In the genomic region with DNA sequence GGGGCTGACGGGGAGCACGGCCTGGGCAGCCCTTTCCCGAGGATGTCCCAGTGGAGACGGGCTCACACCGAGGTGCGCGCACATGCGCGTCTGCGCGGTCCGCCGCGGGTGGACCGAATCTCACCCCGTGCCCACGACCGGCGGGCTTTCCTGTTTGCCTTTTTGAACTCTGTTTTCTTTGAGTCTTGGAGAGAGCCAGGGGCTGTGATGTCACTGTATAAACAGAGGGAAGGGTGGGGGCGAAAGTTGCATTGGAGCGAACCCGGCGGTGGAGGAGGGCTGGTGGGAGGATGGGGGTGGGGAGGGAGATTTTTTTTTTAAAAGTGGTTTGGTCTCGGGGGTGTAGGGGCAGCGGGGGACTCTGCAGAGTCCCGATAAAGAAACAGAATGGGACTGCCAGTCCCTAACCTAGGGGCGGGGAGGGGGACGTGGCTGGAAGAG, we compare ENCODE assay signal across 8 cellular contexts.
DNase-seq lines count a peak whose midpoint lies in the region; ATAC-seq and TF ChIP-seq lines count a peak whose summit lies in the region.

No MANE protein-coding gene starts in this region.

- H3K4me1 Mint-ChIP-seq in natural killer cell, result peaks cover 11 to 20% of the 10 kb centered on the region in 2 donors
- peaks cover 2% of the 10 kb centered on the region for H3K4me1 Mint-ChIP-seq in T-helper 2 cell treated with Interferon-gamma antibody and Interleukin-4, amounts not matched to agents 5 μg/mL and 100 μg/mL, for 36 hours (ENCODE audit: low read depth)
- peaks cover 5% of the 10 kb centered on the region for H3K4me1 Mint-ChIP-seq in activated CD8-positive, alpha-beta T cell treated with anti-CD3 and anti-CD28 coated beads, Interleukin-2, amount 10 ng/mL, durations not matched to agents 7 days and 5 days (ENCODE audit: low read depth)

- no peaks in the 10 kb centered on the region for H3K9me3 Mint-ChIP-seq in natural killer cell
- H3K9me3 Mint-ChIP-seq in T-helper 2 cell treated with Interferon-gamma antibody and Interleukin-4, amounts not matched to agents 5 μg/mL and 100 μg/mL, for 36 hours, result no peaks in the 10 kb centered on the region
- no peaks in the 10 kb centered on the region for H3K9me3 Mint-ChIP-seq in activated CD8-positive, alpha-beta T cell treated with anti-CD3 and anti-CD28 coated beads, Interleukin-2, amount 10 ng/mL, durations not matched to agents 7 days and 5 days (ENCODE audit: insufficient read depth)

- intact Hi-C loops in natural killer cell (cut with micrococcal nuclease), result loop anchor here (1.0 kb wide), 1 partner anchor 390 kb away; a partner anchor contains a TSS

- no peaks in the 10 kb centered on the region for H3K79me2 ChIP-seq in ACC112 (ENCODE audit: control insufficient read depth, insufficient read depth, low read length, unreplicated experiment)
- no peaks in the 10 kb centered on the region for H3K79me2 ChIP-seq in fibroblast of lung (ENCODE audit: control insufficient read depth, insufficient read depth, low read length)

- peak overlapping the region; percentile 80 for H3K4me3 ChIP-seq in ACC112 (ENCODE audit: low read depth, low read length)
- peak overlapping the region; percentile 45 to 64 (median 52) for H3K4me3 ChIP-seq in fibroblast of lung (replicated peaks in 1 of 4; ENCODE audit: control extremely low read depth in 1 of 4, insufficient read depth in 1 of 4, low read depth in 3 of 4, low read length in 4 of 4)

- H3K27ac ChIP-seq in ACC112 (ENCODE audit: low read depth, low read length) (peak overlapping the region; percentile 92), fibroblast of lung (ENCODE audit: insufficient read depth, low read length) (peak overlapping the region; percentile 47)

- CTCF ChIA-PET in activated CD8-positive, alpha-beta T cell treated with anti-CD3 and anti-CD28 coated beads, Interleukin-2, amount 10 ng/mL, durations not matched to agents 7 days and 5 days (lab: Charles Lee), result no interaction called here

- H3K27me3 ChIP-seq in ACC112 (ENCODE audit: insufficient read depth, low read length), result no peaks in the 10 kb centered on the region
- H3K27me3 ChIP-seq in fibroblast of lung (ENCODE audit: control insufficient read depth, insufficient read depth, low read length), result no peaks in the 10 kb centered on the region

- H3K9me3 ChIP-seq in fibroblast of lung (ENCODE audit: control insufficient read depth, insufficient read depth, low read depth, low read length), result no peaks in the 10 kb centered on the region

- no peaks in the 10 kb centered on the region for H3K36me3 ChIP-seq in ACC112 (ENCODE audit: insufficient read depth, low read length)
- H3K36me3 ChIP-seq in fibroblast of lung (ENCODE audit: control insufficient read depth, insufficient read depth, low read length), result no peaks in the 10 kb centered on the region

- TF ChIP-seq CTCF in fibroblast of lung (conservative IDR thresholded peaks at IDR 0.05 in 1 of 2, IDR thresholded peaks at IDR 0.05 in 1 of 2; ENCODE audit: low read depth in 1 of 2, low read length in 2 of 2) (no peak), natural killer cell (IDR thresholded peaks at IDR 0.05) (no peak)

- no peaks in the 10 kb centered on the region for H4K20me1 ChIP-seq in fibroblast of lung (ENCODE audit: control insufficient read depth, extremely low read depth, insufficient read depth, low read length)

- H3K27ac Mint-ChIP-seq in natural killer cell, result peak overlapping the region in 1 of 2 donors; percentile 82
- no peak overlapping the region for H3K27ac Mint-ChIP-seq in T-helper 2 cell treated with Interferon-gamma antibody and Interleukin-4, amounts not matched to agents 5 μg/mL and 100 μg/mL, for 36 hours
- H3K27ac Mint-ChIP-seq in activated CD8-positive, alpha-beta T cell treated with anti-CD3 and anti-CD28 coated beads, Interleukin-2, amount 10 ng/mL, durations not matched to agents 7 days and 5 days, result no peak overlapping the region

- peak in 2 of 3 donors; percentile 13 to 27 for ATAC-seq in natural killer cell
- no peak for ATAC-seq in activated CD8-positive, alpha-beta T cell treated with anti-CD3 and anti-CD28 coated beads, Interleukin-2, amount 10 ng/mL, durations not matched to agents 7 days and 5 days

- H2AFZ ChIP-seq in ACC112 (ENCODE audit: low read length, unreplicated experiment), result peak overlapping the region; percentile 9
- H2AFZ ChIP-seq in fibroblast of lung (ENCODE audit: low read length), result peak overlapping the region; percentile 57

- DNase-seq in NCI-H69 (lab: John Stamatoyannopoulos, UW), result peak; percentile 53
- peak; percentile 79 to 83 for DNase-seq in fibroblast of lung (ENCODE audit: low read depth in 2 of 2)
- peak; percentile 24 for DNase-seq in natural killer cell
- DNase-seq in activated CD8-positive, alpha-beta memory T cell treated with anti-CD3 and anti-CD28 coated beads, Interleukin-2, amount 50 U/mL, for 4 hours, result no peak
- DNase-seq in T-helper 2 cell treated with Interferon-gamma antibody and Interleukin-4, amounts not matched to agents 5 μg/mL and 100 μg/mL, for 36 hours (ENCODE audit: low spot score), result no peak
- no peak for DNase-seq in NCI-H2171 (lab: John Stamatoyannopoulos, UW)
- DNase-seq in activated CD8-positive, alpha-beta T cell treated with anti-CD3 and anti-CD28 coated beads, Interleukin-2, amount 10 ng/mL, durations not matched to agents 7 days and 5 days, result no peak

- peaks cover 32 to 65% of the 10 kb centered on the region in 2 donors for H3K27me3 Mint-ChIP-seq in natural killer cell (ENCODE audit: low read depth in 2 of 2)
- peaks cover 46% of the 10 kb centered on the region for H3K27me3 Mint-ChIP-seq in T-helper 2 cell treated with Interferon-gamma antibody and Interleukin-4, amounts not matched to agents 5 μg/mL and 100 μg/mL, for 36 hours (ENCODE audit: low read depth)
- H3K27me3 Mint-ChIP-seq in activated CD8-positive, alpha-beta T cell treated with anti-CD3 and anti-CD28 coated beads, Interleukin-2, amount 10 ng/mL, durations not matched to agents 7 days and 5 days (ENCODE audit: low read depth), result peaks cover 45% of the 10 kb centered on the region

- H3K4me3 Mint-ChIP-seq in natural killer cell, result peak overlapping the region; percentile 89
- H3K4me3 Mint-ChIP-seq in T-helper 2 cell treated with Interferon-gamma antibody and Interleukin-4, amounts not matched to agents 5 μg/mL and 100 μg/mL, for 36 hours, result no peak overlapping the region
- H3K4me3 Mint-ChIP-seq in activated CD8-positive, alpha-beta T cell treated with anti-CD3 and anti-CD28 coated beads, Interleukin-2, amount 10 ng/mL, durations not matched to agents 7 days and 5 days, result no peak overlapping the region

- peak overlapping the region; percentile 98 for H3K4me2 ChIP-seq in fibroblast of lung (ENCODE audit: extremely low read depth, insufficient read depth, low read length)

- H3K4me1 ChIP-seq in ACC112 (ENCODE audit: control insufficient read depth, insufficient read depth, low read length, unreplicated experiment) (peaks cover 52% of the 10 kb centered on the region), fibroblast of lung (ENCODE audit: control insufficient read depth, extremely low read depth, insufficient read depth, low read length) (no peaks in the 10 kb centered on the region)

- POLR2A ChIA-PET in activated CD8-positive, alpha-beta T cell treated with anti-CD3 and anti-CD28 coated beads, Interleukin-2, amount 10 ng/mL, durations not matched to agents 7 days and 5 days (lab: Charles Lee), result no interaction called here

- H3K36me3 Mint-ChIP-seq in natural killer cell, result no peaks in the 10 kb centered on the region
- H3K36me3 Mint-ChIP-seq in T-helper 2 cell treated with Interferon-gamma antibody and Interleukin-4, amounts not matched to agents 5 μg/mL and 100 μg/mL, for 36 hours (ENCODE audit: low read depth), result no peaks in the 10 kb centered on the region
- H3K36me3 Mint-ChIP-seq in activated CD8-positive, alpha-beta T cell treated with anti-CD3 and anti-CD28 coated beads, Interleukin-2, amount 10 ng/mL, durations not matched to agents 7 days and 5 days (ENCODE audit: low read depth), result no peaks in the 10 kb centered on the region

- H3K9ac ChIP-seq in fibroblast of lung (ENCODE audit: insufficient read depth, low read length), result peak overlapping the region; percentile 59

Comparison
In these comparisons a context has a peak if more than half of its experiments do, and no peak if none do; other contexts are left out.
1. DNase-seq: peak in NCI-H69 (single experiment), fibroblast of lung (2 of 2) and natural killer cell (single experiment); none in activated CD8-positive, alpha-beta memory T cell treated with anti-CD3 and anti-CD28 coated beads, Interleukin-2, amount 50 U/mL, for 4 hours (single experiment), T-helper 2 cell treated with Interferon-gamma antibody and Interleukin-4, amounts not matched to agents 5 μg/mL and 100 μg/mL, for 36 hours (single experiment), NCI-H2171 (single experiment) and activated CD8-positive, alpha-beta T cell treated with anti-CD3 and anti-CD28 coated beads, Interleukin-2, amount 10 ng/mL, durations not matched to agents 7 days and 5 days (single experiment).